ENCODE assay signal across 1 cellular context in genomic region chr19:7196721-7197168, GRCh38.
TF ChIP-seq lines count a peak whose summit lies in the region.

No MANE protein-coding gene starts in this region.

TF ChIP-seq in WTC11, 78 proteins besides CTCF, POLR2A, EP300 and RAD21 (continued from another document):
- TF ChIP-seq ARID4B (CRISPR knock-in tag; IDR thresholded peaks at IDR 0.05; ENCODE audit: borderline replicate concordance), result no peak
- no peak for TF ChIP-seq TP53 (CRISPR knock-in tag; IDR thresholded peaks at IDR 0.05)
- TF ChIP-seq CDX4 (CRISPR knock-in tag; IDR thresholded peaks at IDR 0.05; ENCODE audit: borderline replicate concordance), result no peak
